ENCODE assay signal across 19 cellular contexts in the genomic region with DNA sequence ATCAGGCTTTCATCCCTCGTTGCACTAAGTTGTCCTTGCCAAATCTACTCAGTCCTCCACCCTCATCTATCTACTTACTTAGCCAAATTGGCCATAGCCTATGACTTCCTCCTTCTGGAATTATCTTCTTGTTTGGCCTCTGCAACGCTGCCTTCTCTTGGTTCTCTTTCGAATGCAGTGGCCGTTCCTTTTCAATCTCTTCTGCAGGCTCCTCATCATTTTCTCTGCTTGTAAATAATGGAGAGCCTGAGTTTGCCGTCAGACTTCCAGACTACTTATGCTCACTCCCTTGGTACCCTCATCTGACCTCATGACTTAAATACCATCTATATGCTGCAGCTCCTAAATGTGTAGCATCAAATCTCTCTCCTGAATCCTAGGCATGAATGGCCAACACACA. TPM values are rescaled to one million over a fixed set of nuclear protein-coding genes. Genes with fewer than 3 reads are reported as not detected.
DNase-seq lines count a peak whose midpoint lies in the region; ATAC-seq, FAIRE-seq and TF ChIP-seq lines count a peak whose summit lies in the region.
"Had no signal": no experiment of that assay in that cellular context is flagged by ENCODE, and none has a peak within 500 bp of the region (broad histone marks: within the 10 kb centered on the region; RNA-seq: fewer than 3 reads in every experiment).

No MANE protein-coding gene starts in this region.

- TF ChIP-seq RAD21 in K562 (CRISPR knock-in tag; conservative IDR thresholded peaks at IDR 0.05 in 1 of 2, IDR thresholded peaks at IDR 0.05 in 1 of 2): no peak

- no peak overlapping the region for H3K27ac Mint-ChIP-seq in GM23338

- TF ChIP-seq EP300 in K562 (IDR thresholded peaks at IDR 0.05; ENCODE audit: low read length): no peak
- TF ChIP-seq EP300 in esophagus muscularis mucosa (IDR thresholded peaks at IDR 0.05): no peak

- H3K27me3 Mint-ChIP-seq in GM23338 (ENCODE audit: insufficient read depth, low read depth, poor library complexity): peaks cover 2% of the 10 kb centered on the region

- TF ChIP-seq CTCF in GM23338 (conservative IDR thresholded peaks at IDR 0.05; ENCODE audit: low read depth in 2 of 2) (no peak), K562 (IDR thresholded peaks at IDR 0.05 in 2 of 3, conservative IDR thresholded peaks at IDR 0.05 in 1 of 3; ENCODE audit: insufficient read depth in 2 of 3, low read depth in 1 of 3, low read length in 3 of 3) (no peak), esophagus muscularis mucosa (IDR thresholded peaks at IDR 0.05) (no peak), testis (IDR thresholded peaks at IDR 0.05) (no peak), prostate gland (IDR thresholded peaks at IDR 0.05) (no peak)

- H3K36me3 Mint-ChIP-seq in GM23338 (ENCODE audit: low read depth): no peaks in the 10 kb centered on the region; the same call in 2 of the 3 replicates
- H3K36me3 Mint-ChIP-seq: CD4-positive, alpha-beta memory T cell had no signal

- H3K4me1 ChIP-seq in GM23338 (ENCODE audit: insufficient read depth) (no peaks in the 10 kb centered on the region), K562 (replicated peaks in 1 of 2; ENCODE audit: control insufficient read depth in 2 of 2, insufficient read depth in 2 of 2, low read length in 2 of 2) (no peaks in the 10 kb centered on the region), esophagus muscularis mucosa (no peaks in the 10 kb centered on the region), testis (peaks cover 15% of the 10 kb centered on the region), prostate gland (replicated peaks) (no peaks in the 10 kb centered on the region)
- H3K4me1 ChIP-seq: HAP-1 had no signal

- no peak overlapping the region for H3K27ac ChIP-seq in GM23338 (ENCODE audit: low read depth)
- no peak overlapping the region for H3K27ac ChIP-seq in K562 (ENCODE audit: extremely low read depth, low read depth, low read length)
- H3K27ac ChIP-seq in esophagus muscularis mucosa (replicated peaks in 1 of 4): no peak overlapping the region
- peak overlapping the region; percentile 19 for H3K27ac ChIP-seq in testis
- no peak overlapping the region for H3K27ac ChIP-seq in prostate gland

- no peaks in the 10 kb centered on the region for H3K4me1 Mint-ChIP-seq in GM23338
- H3K4me1 Mint-ChIP-seq: CD4-positive, alpha-beta memory T cell had no signal

- CTCF ChIA-PET in K562 (lab: Yijun Ruan, JAX; ENCODE audit: low intra/inter-chr PET ratio): interaction anchor here (0.6 kb wide), 1 partner anchor 9 kb away, joined by 4 read pairs; no protein-coding TSS in a partner anchor

- H3K9me3 Mint-ChIP-seq in GM23338: peaks cover 3% of the 10 kb centered on the region; the same call in 1 of the 3 replicates
- H3K9me3 Mint-ChIP-seq: CD4-positive, alpha-beta memory T cell; HFFc6 had no signal

- BruUV-seq in K562 (replicated peaks; lab: Mats Ljungman, UMichigan): no TSS peak

- no peak for FAIRE-seq in K562 (lab: Jason Lieb, UNC)
- FAIRE-seq: GM12891, GM18507, H54 had no signal

- H3K9ac ChIP-seq in K562 (ENCODE audit: insufficient read depth in 1 of 2, low read depth in 2 of 2, low read length in 2 of 2): no peak overlapping the region

- in situ Hi-C loops in K562 (cut with MboI): no loop called here

- no peaks in the 10 kb centered on the region for H3K79me2 ChIP-seq in GM23338 (replicated peaks; ENCODE audit: insufficient read depth)
- H3K79me2 ChIP-seq in K562 (ENCODE audit: control insufficient read depth, insufficient read depth, low read length): no peaks in the 10 kb centered on the region

- 4% methylated on average over 5 of the region's 5 CpGs for WGBS in K562 (ENCODE audit: insufficient coverage, low coverage, missing lambda C conversion rate)
- WGBS in esophagus muscularis mucosa: 66% methylated on average over 5 of the region's 5 CpGs
- WGBS in testis, 2 donors: 58 to 74% methylated on average over 5 of the region's 5 CpGs
- whole genome bisulfite sequencing in prostate gland: 82% methylated on average over 5 of the region's 5 CpGs

- H3K36me3 ChIP-seq in GM23338 (ENCODE audit: insufficient read depth) (no peaks in the 10 kb centered on the region), K562 (ENCODE audit: control insufficient read depth, insufficient read depth, low read length) (no peaks in the 10 kb centered on the region), esophagus muscularis mucosa (no peaks in the 10 kb centered on the region), testis (ENCODE audit: low read depth, missing control alignments) (no peaks in the 10 kb centered on the region), prostate gland (no peaks in the 10 kb centered on the region)
- H3K36me3 ChIP-seq: HAP-1 had no signal

- intact Hi-C loops in K562 (cut with micrococcal nuclease): no loop called here
- intact Hi-C loops in esophagus muscularis mucosa (cut with DNase I): no loop called here
- intact Hi-C loops in testis (cut with DNase I; ENCODE audit: low total_unique reads): no loop called here
- intact Hi-C loops in prostate gland (cut with DNase I): no loop called here

- no peak overlapping the region for H3K4me3 Mint-ChIP-seq in GM23338
- H3K4me3 Mint-ChIP-seq: CD4-positive, alpha-beta memory T cell; HFFc6 had no signal

- peak overlapping the region; percentile 72 for H2AFZ ChIP-seq in GM23338
- H2AFZ ChIP-seq in K562 (ENCODE audit: low read depth, low read length): no peak overlapping the region

- H3K9me3 ChIP-seq in K562 (replicated peaks; ENCODE audit: control insufficient read depth, insufficient read depth, low read depth, low read length) (no peaks in the 10 kb centered on the region), esophagus muscularis mucosa (no peaks in the 10 kb centered on the region), testis (no peaks in the 10 kb centered on the region), prostate gland (no peaks in the 10 kb centered on the region)
- H3K9me3 ChIP-seq: HAP-1 had no signal

- no peaks in the 10 kb centered on the region for H3K27me3 ChIP-seq in GM23338 (ENCODE audit: insufficient read depth)
- peaks cover 31 to 57% of the 10 kb centered on the region in 2 experiments for H3K27me3 ChIP-seq in K562 (ENCODE audit: control insufficient read depth in 2 of 2, insufficient read depth in 2 of 2, low read length in 2 of 2)
- H3K27me3 ChIP-seq in esophagus muscularis mucosa: peaks cover 0 to 9% (median 2%) of the 10 kb centered on the region in 4 donors
- H3K27me3 ChIP-seq in testis: no peaks in the 10 kb centered on the region
- H3K27me3 ChIP-seq in prostate gland (replicated peaks; ENCODE audit: insufficient read depth): no peaks in the 10 kb centered on the region

- ATAC-seq in GM23338 (no peak), K562 (no peak), HG03457 (IDR thresholded peaks at IDR 0.05; ENCODE audit: unreplicated experiment) (no peak)

- no peaks in the 10 kb centered on the region for H3K9me1 ChIP-seq in K562 (ENCODE audit: control insufficient read depth, insufficient read depth, low read length)

- H3K4me2 ChIP-seq in GM23338: no peak overlapping the region
- H3K4me2 ChIP-seq in K562 (ENCODE audit: insufficient read depth, low read length): no peak overlapping the region

- POLR2A ChIA-PET in K562 (lab: Yijun Ruan, JAX): interaction anchor here (0.5 to 1.6 kb wide), 5 partner anchors 11 to 422 kb away, joined by 3 to 6 read pairs (median 3); no protein-coding TSS in a partner anchor

- H4K20me1 ChIP-seq in GM23338 (replicated peaks; ENCODE audit: insufficient read depth) (no peaks in the 10 kb centered on the region), K562 (replicated peaks; ENCODE audit: control insufficient read depth, insufficient read depth, low read length) (no peaks in the 10 kb centered on the region)

- DNase-seq in GM23338 (ENCODE audit: low spot score) (no peak), K562 (ENCODE audit: extremely low read depth in 1 of 4, low spot score in 3 of 4) (no peak), esophagus muscularis mucosa (ENCODE audit: extremely low spot score) (peak; percentile 53), testis (no peak), prostate gland (ENCODE audit: low spot score) (no peak)
- DNase-seq: C1 segment of cervical spinal cord; Calu3; CD4-positive, alpha-beta memory T cell; COR-L47; DMS53; DMS79 treated with DMSO at 0.1 percent for 48 hours; GF-D8; GOT3 had no signal

- no peaks in the 10 kb centered on the region for H3K9me2 ChIP-seq in GM23338 (ENCODE audit: insufficient read depth)

- no peaks in the 10 kb centered on the region for H3F3A ChIP-seq in GM23338 (replicated peaks; ENCODE audit: low read depth)

- TF ChIP-seq POLR2A in K562 (conservative IDR thresholded peaks at IDR 0.05) (no peak), esophagus muscularis mucosa (IDR thresholded peaks at IDR 0.05; ENCODE audit: low read depth) (no peak), testis (IDR thresholded peaks at IDR 0.05) (no peak), prostate gland (IDR thresholded peaks at IDR 0.05) (no peak)

- no peak overlapping the region for H3K4me3 ChIP-seq in GM23338
- H3K4me3 ChIP-seq in K562: no peak overlapping the region
- no peak overlapping the region for H3K4me3 ChIP-seq in esophagus muscularis mucosa
- no peak overlapping the region for H3K4me3 ChIP-seq in testis
- H3K4me3 ChIP-seq in prostate gland: no peak overlapping the region
- H3K4me3 ChIP-seq: HAP-1 had no signal

RNA-seq across cellular contexts. Expression of gene SRRM1, which starts 22.4 kb away (rescaled TPM):
- 115 and 118 TPM in 2 replicates for total RNA-seq in GM23338 (2014; rRNA removed; shearing (Covaris generic))
- 649 and 666 TPM in 2 replicates for polyA plus RNA-seq in GM23338 (2016; fragmentation: Nextera tagmentation; extraction: Ambion mirVana)
- 217 and 656 TPM in 2 replicates for total RNA-seq in K562 (2011; cell fraction: chromatin; rRNA removed; ENCODE audit: low replicate concordance)
- total RNA-seq in K562 (2011; cell fraction: nucleolus; rRNA removed): 132 and 167 TPM in 2 replicates
- 277 and 407 TPM in 2 replicates for total RNA-seq in K562 (2011; cell fraction: nucleoplasm; rRNA removed)
- 54.5 and 59.4 TPM in 2 replicates for total RNA-seq in K562 (2014; rRNA removed)
- 81.0 and 89.6 TPM in 2 replicates for total RNA-seq in K562 (2014; rRNA removed; fragmentation: Illumina TruSeq; extraction: Trizol)
- total RNA-seq in K562 (2015; rRNA removed; fragmentation: Illumina TruSeq; extraction: Trizol): 86.4 and 86.7 TPM in 2 replicates
- 200 and 225 TPM in 2 replicates for total RNA-seq in K562 (2021)
- polyA plus RNA-seq in K562 (2011; rRNA removed): 76.5 and 152 TPM in 2 replicates
- 38.3 and 58.6 TPM in 2 replicates for polyA plus RNA-seq in K562 (2011; cell fraction: cytosol; rRNA removed)
- polyA plus RNA-seq in K562 (2011; cell fraction: nucleus; rRNA removed): 322 and 323 TPM in 2 replicates
- polyA plus RNA-seq in K562 (2012): 92.3 and 93.9 TPM in 2 replicates
- polyA plus RNA-seq in K562 (2014; fragmentation: Illumina TruSeq; extraction: Trizol): 152 and 179 TPM in 2 replicates
- polyA plus RNA-seq in K562 (2014; fragmentation: Nextera tagmentation; extraction: Ambion mirVana): 100 to 1,000 TPM; 115 to 268 TPM
- polyA plus RNA-seq in K562 (2014; rRNA removed): 112 and 141 TPM in 2 replicates
- polyA minus RNA-seq in K562 (2011; rRNA and poly(A)+ RNA removed): 132 and 178 TPM in 2 replicates
- polyA minus RNA-seq in K562 (2011; cell fraction: cytosol; rRNA and poly(A)+ RNA removed): 73.1 and 83.0 TPM in 2 replicates
- 176 and 371 TPM in 2 replicates for polyA minus RNA-seq in K562 (2011; cell fraction: nucleus; rRNA and poly(A)+ RNA removed)
- 10 to 100 TPM; 61.6 to 87.6 (median 63.6) TPM for total RNA-seq in esophagus muscularis mucosa
- 100 to 1,000 TPM; 193 to 235 TPM for total RNA-seq in testis
- polyA plus RNA-seq in testis (ENCODE audit: insufficient read depth, low read depth, low replicate concordance): 91.0 TPM
- total RNA-seq in prostate gland: 100 to 1,000 TPM; 119 to 147 TPM

Comparison
In these comparisons a context has a peak if more than half of its experiments do, and no peak if none do; other contexts are left out.
1. H3K27ac ChIP-seq: peak in testis (2 of 2); none in GM23338 (single experiment), K562 (single experiment), esophagus muscularis mucosa (0 of 4) and prostate gland (0 of 2).